ENCODE assay signal across 19 cellular contexts in the genomic region with DNA sequence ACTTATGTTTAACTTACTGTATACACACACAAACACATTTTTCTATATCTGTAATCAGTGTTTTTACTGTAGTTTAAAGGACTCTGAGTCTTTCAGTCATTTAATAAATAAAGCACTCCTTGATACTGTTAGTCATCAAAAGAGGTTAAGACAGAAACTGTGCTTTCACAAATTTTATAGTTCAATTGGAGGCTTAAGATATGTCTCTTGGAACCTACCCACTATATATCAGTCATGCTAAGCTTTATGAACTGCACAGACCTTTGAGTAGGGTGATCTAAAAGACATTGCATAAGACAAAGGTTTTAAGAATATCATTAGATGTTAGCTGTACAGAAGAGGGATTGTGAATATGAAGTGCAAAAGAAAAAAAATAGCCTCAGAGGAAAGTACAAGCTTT. TPM values are rescaled to one million over a fixed set of nuclear protein-coding genes. Genes with fewer than 3 reads are reported as not detected.
"Had no signal": no experiment of that assay in that cellular context is flagged by ENCODE, and none has a peak within 500 bp of the region (broad histone marks: within the 10 kb centered on the region; RNA-seq: fewer than 3 reads in every experiment).

No MANE protein-coding gene starts in this region.

- H3K4me1 ChIP-seq: left lung had no signal

- ATAC-seq: left lung; mucosa of descending colon; naive thymus-derived CD4-positive, alpha-beta T cell; stimulated activated naive B cell treated with anti-CD40 and anti-IgM and Interleukin-4, amounts not matched to agents 10 μg/mL and 1 μg/mL and 100 μg/mL, for 72 hours had no signal

- H3K27ac ChIP-seq: cardiac muscle cell, epithelial cell of prostate, left lung, neutrophil had no signal

- H3K27me3 ChIP-seq: cardiac muscle cell, left lung, neutrophil had no signal

- H3K9me3 ChIP-seq: left lung, mucosa of descending colon, neutrophil had no signal

- H3K9me3 Mint-ChIP-seq: naive thymus-derived CD4-positive, alpha-beta T cell; stimulated activated naive B cell treated with anti-CD40 and anti-IgM and Interleukin-4, amounts not matched to agents 10 μg/mL and 1 μg/mL and 100 μg/mL, for 72 hours had no signal

- H3K27ac Mint-ChIP-seq: naive thymus-derived CD4-positive, alpha-beta T cell; stimulated activated naive B cell treated with anti-CD40 and anti-IgM and Interleukin-4, amounts not matched to agents 10 μg/mL and 1 μg/mL and 100 μg/mL, for 72 hours had no signal

- H3K4me3 Mint-ChIP-seq: naive thymus-derived CD4-positive, alpha-beta T cell; stimulated activated naive B cell treated with anti-CD40 and anti-IgM and Interleukin-4, amounts not matched to agents 10 μg/mL and 1 μg/mL and 100 μg/mL, for 72 hours had no signal

- H3K4me3 ChIP-seq: cardiac muscle cell, left lung, mucosa of descending colon had no signal

- H3K27me3 Mint-ChIP-seq: naive thymus-derived CD4-positive, alpha-beta T cell; stimulated activated naive B cell treated with anti-CD40 and anti-IgM and Interleukin-4, amounts not matched to agents 10 μg/mL and 1 μg/mL and 100 μg/mL, for 72 hours had no signal

- FAIRE-seq: kidney had no signal

- DNase-seq: activated CD4-positive, alpha-beta T cell treated with anti-CD3 and anti-CD28 coated beads, Interleukin-2, amount 50 U/mL, for 48 hours; activated CD8-positive, alpha-beta memory T cell treated with anti-CD3 and anti-CD28 coated beads, Interleukin-2, amount 50 U/mL, for 4 hours; activated naive CD4-positive, alpha-beta T cell; kidney; left lung; mucosa of descending colon; naive thymus-derived CD4-positive, alpha-beta T cell; retina; stimulated activated CD4-positive, alpha-beta T cell treated with anti-CD3 and anti-CD28 coated beads, Interleukin-2, amount 100 ng/mL, for 48 hours; stimulated activated naive B cell treated with anti-CD40 and anti-IgM and Interleukin-4, amounts not matched to agents 10 μg/mL and 1 μg/mL and 100 μg/mL, for 72 hours; substantia nigra; T-helper 9 cell; trophoblast cell had no signal

RNA-seq across cellular contexts. Expression of a gene that starts 29.7 kb away (rescaled TPM):
- total RNA-seq: cardiac muscle cell; dermis microvascular lymphatic vessel endothelial cell; kidney; left lung; mucosa of descending colon; naive thymus-derived CD4-positive, alpha-beta T cell; SK-MEL-5 had no signal
- polyA plus RNA-seq: adipose tissue; cardiac muscle cell; naive thymus-derived CD4-positive, alpha-beta T cell had no signal
